ENCODE assay signal across 10 cellular contexts in the genomic region with DNA sequence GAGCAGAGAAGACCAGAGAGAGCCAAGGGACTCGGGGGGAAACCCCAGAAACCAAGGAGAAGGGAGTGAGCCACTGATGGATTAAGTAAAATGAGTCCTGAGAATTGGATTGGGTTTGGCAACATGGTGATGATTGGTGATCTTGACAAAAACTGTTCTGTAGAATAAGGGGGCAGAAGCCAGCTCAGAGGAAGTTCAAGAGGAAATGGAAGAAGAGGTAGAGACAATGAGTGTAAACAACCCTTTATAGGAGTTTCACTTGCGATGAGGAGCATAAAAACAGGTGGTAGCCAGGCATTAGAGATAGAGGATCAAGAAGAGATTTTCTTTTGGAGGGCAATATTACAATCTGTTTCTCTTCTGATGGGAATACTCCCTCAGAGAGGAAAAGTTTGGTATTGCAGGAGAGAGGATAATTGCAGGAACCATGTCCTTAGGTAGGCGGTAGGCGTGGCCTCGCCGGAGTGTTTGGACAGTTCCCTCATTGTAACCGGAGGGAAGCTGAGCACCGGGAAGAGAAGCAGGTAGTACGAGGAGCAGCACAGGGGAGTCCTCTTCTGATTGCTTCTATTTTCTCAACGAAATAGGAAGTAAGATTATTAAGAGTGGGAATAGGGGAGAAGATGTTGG.
DNase-seq lines count a peak whose midpoint lies in the region; ATAC-seq, FAIRE-seq and TF ChIP-seq lines count a peak whose summit lies in the region.
"Had no signal": no experiment of that assay in that cellular context is flagged by ENCODE, and none has a peak within 500 bp of the region (broad histone marks: within the 10 kb centered on the region; RNA-seq: fewer than 3 reads in every experiment).

No MANE protein-coding gene starts in this region.

- no peak overlapping the region for H4K91ac ChIP-seq in H1 (replicated peaks; ENCODE audit: insufficient read length, low read length)

- no peak overlapping the region for H4K5ac ChIP-seq in H1 (ENCODE audit: insufficient read length, low read depth, low read length)

- no peaks in the 10 kb centered on the region for H4K20me1 ChIP-seq in H1 (replicated peaks in 1 of 2; ENCODE audit: control insufficient read depth in 1 of 2, insufficient read depth in 2 of 2, low read length in 2 of 2)

- H3K23ac ChIP-seq in H1 (ENCODE audit: insufficient read length): no peak overlapping the region

- WGBS in H1 (ENCODE audit: extremely low coverage in 1 of 2, insufficient coverage in 1 of 2, insufficient read length in 1 of 2, insufficient replicate concordance in 2 of 2, low coverage in 1 of 2, low lambda C conversion rate in 2 of 2, missing lambda C conversion rate in 1 of 2), 2 experiments: 81% methylated on average over 10 of the region's 10 CpGs; no CpG with 5 or more reads in 1 of the 2 experiments
- WGBS in prostate gland: 41% methylated on average over 10 of the region's 10 CpGs

- H3K79me1 ChIP-seq in H1 (ENCODE audit: low read depth, low read length): no peaks in the 10 kb centered on the region

- no peak overlapping the region for H3K9ac ChIP-seq in H1 (replicated peaks in 1 of 4; ENCODE audit: extremely low read depth in 1 of 4, low read depth in 3 of 4, low read length in 3 of 4)

- no peaks in the 10 kb centered on the region for H3K4me1 ChIP-seq in H1 (replicated peaks in 1 of 4; ENCODE audit: control insufficient read depth in 3 of 4, insufficient read depth in 4 of 4, low read length in 3 of 4)
- peaks cover 6% of the 10 kb centered on the region for H3K4me1 ChIP-seq in prostate gland (replicated peaks)

- H3K4me3 ChIP-seq in H1 (ENCODE audit: extremely low read depth in 1 of 4, insufficient read depth in 2 of 4, low read depth in 3 of 4, low read length in 4 of 4) (no peak overlapping the region), prostate gland (no peak overlapping the region)
- H3K4me3 ChIP-seq: MG63 had no signal

- no peak overlapping the region for H3K14ac ChIP-seq in H1 (ENCODE audit: insufficient read length)

- ATAC-seq in activated naive CD4-positive, alpha-beta T cell treated with anti-CD3 and anti-CD28 coated beads, Interleukin-2, amount 50 U/mL, for 72 hours: no peak

- H3K18ac ChIP-seq in H1 (ENCODE audit: extremely low read depth, low read length): no peak overlapping the region

- no peaks in the 10 kb centered on the region for H3K9me3 Mint-ChIP-seq in activated naive CD4-positive, alpha-beta T cell treated with anti-CD3 and anti-CD28 coated beads, Interleukin-2, amount 50 U/mL, for 72 hours

- intact Hi-C loops in prostate gland (cut with DNase I): loop anchor here (5.0 kb wide), 2 partner anchors 70 to 215 kb away; partner anchors contain the start of gene TENT5C

- peak; percentile 19 to 36; a peak in 2 of 4 replicates for TF ChIP-seq RAD21 in H1 (IDR thresholded peaks at IDR 0.05 in 1 of 2, conservative IDR thresholded peaks at IDR 0.05 in 1 of 2; ENCODE audit: low read depth in 2 of 2, low read length in 2 of 2)

- H3K4me2 ChIP-seq in H1 (ENCODE audit: insufficient read depth in 1 of 2, low read depth in 2 of 2, low read length in 2 of 2): no peak overlapping the region

- H3K79me2 ChIP-seq in H1 (ENCODE audit: control insufficient read depth in 1 of 2, insufficient read depth in 2 of 2, low read length in 2 of 2): no peaks in the 10 kb centered on the region

- H3K4ac ChIP-seq in H1 (replicated peaks; ENCODE audit: insufficient read length, low read depth, low read length): no peak overlapping the region

- TF ChIP-seq CTCF in H1 (IDR thresholded peaks at IDR 0.05; ENCODE audit: control extremely low read depth in 1 of 3, insufficient read depth in 1 of 3, low read depth in 1 of 3, low read length in 3 of 3): peak in 1 of 3 experiments; percentile 22; a peak in 1 of 4 replicates
- TF ChIP-seq CTCF in prostate gland (IDR thresholded peaks at IDR 0.05): peak in 2 of 4 experiments; percentile 12 to 14

- H3K27me3 ChIP-seq in H1 (replicated peaks in 1 of 4; ENCODE audit: control insufficient read depth in 3 of 4, extremely low read depth in 1 of 4, insufficient read depth in 3 of 4, low read length in 3 of 4): no peaks in the 10 kb centered on the region
- H3K27me3 ChIP-seq in prostate gland (replicated peaks; ENCODE audit: insufficient read depth): no peaks in the 10 kb centered on the region
- H3K27me3 ChIP-seq: MG63 had no signal

- CTCF ChIA-PET in H1 (lab: Charles Lee; ENCODE audit: partially characterized antibody): interaction anchor here (0.7 to 6.0 kb wide), 10 partner anchors 10 to 230 kb away, joined by 3 to 128 read pairs (median 4); no protein-coding TSS in a partner anchor

- TF ChIP-seq POLR2A in H1 (IDR thresholded peaks at IDR 0.05; ENCODE audit: control extremely low read depth in 1 of 2, low read depth in 2 of 2, low read length in 2 of 2): no peak
- TF ChIP-seq POLR2A in prostate gland (IDR thresholded peaks at IDR 0.05): no peak

- no peak overlapping the region for H4K8ac ChIP-seq in H1 (ENCODE audit: extremely low read depth, insufficient read depth, low read length)

- H2BK15ac ChIP-seq in H1 (ENCODE audit: low read length): no peak overlapping the region

- H3K36me3 ChIP-seq in H1 (ENCODE audit: control insufficient read depth in 2 of 4, insufficient read depth in 4 of 4, low read length in 3 of 4) (no peaks in the 10 kb centered on the region), prostate gland (no peaks in the 10 kb centered on the region)
- H3K36me3 ChIP-seq: MG63 had no signal

- POLR2A ChIA-PET in H1 (lab: Charles Lee; ENCODE audit: partially characterized antibody): no interaction called here

- no peaks in the 10 kb centered on the region for H3K9me3 ChIP-seq in H1 (ENCODE audit: insufficient read depth in 2 of 2, low read depth in 1 of 2, low read length in 1 of 2)
- no peaks in the 10 kb centered on the region for H3K9me3 ChIP-seq in prostate gland
- H3K9me3 ChIP-seq: MG63 had no signal

- H2AFZ ChIP-seq in H1 (ENCODE audit: low read length): no peak overlapping the region

- H2BK5ac ChIP-seq in H1 (ENCODE audit: low read depth, low read length): no peak overlapping the region

- no peaks in the 10 kb centered on the region for H3K36me3 Mint-ChIP-seq in activated naive CD4-positive, alpha-beta T cell treated with anti-CD3 and anti-CD28 coated beads, Interleukin-2, amount 50 U/mL, for 72 hours

- DNase-seq in DMS 273 (lab: John Stamatoyannopoulos, UW; ENCODE audit: unreplicated experiment) (peak; percentile 22), DMS 273 treated with DMSO at 0.1 percent for 48 hours (lab: John Stamatoyannopoulos, UW) (no peak), NCI-H146 treated with DMSO at 0.1 percent for 48 hours (lab: John Stamatoyannopoulos, UW; ENCODE audit: unreplicated experiment) (peak; percentile 6), H1 (ENCODE audit: low read depth in 1 of 2, low spot score in 2 of 2) (peak in 1 of 2 experiments; percentile 10), prostate gland (ENCODE audit: low spot score) (peak; percentile 65), T-helper 9 cell (no peak)
- no peak for DNase-seq in activated naive CD4-positive, alpha-beta T cell treated with anti-CD3 and anti-CD28 coated beads, Interleukin-2, amount 50 U/mL, for 72 hours (ENCODE audit: low spot score in 2 of 2)
- DNase-seq in stimulated activated CD4-positive, alpha-beta T cell treated with anti-CD3 and anti-CD28 coated beads, Interleukin-4, amount 100 ng/mL, for 4 hours: no peak
- DNase-seq: MG63 had no signal

- H3K56ac ChIP-seq in H1 (replicated peaks; ENCODE audit: insufficient read length, low read depth, low read length): no peak overlapping the region

- no peak overlapping the region for H3K27ac ChIP-seq in H1 (ENCODE audit: low read depth, low read length)
- no peak overlapping the region for H3K27ac ChIP-seq in prostate gland

- no peak overlapping the region for H2BK12ac ChIP-seq in H1 (ENCODE audit: low read depth, low read length)

- TF ChIP-seq EP300 in H1 (IDR thresholded peaks at IDR 0.05; ENCODE audit: borderline replicate concordance in 1 of 2, low read depth in 2 of 2, low read length in 2 of 2): no peak

- H2BK120ac ChIP-seq in H1 (replicated peaks; ENCODE audit: low read depth, low read length): no peak overlapping the region

- no peak for FAIRE-seq in H1 (lab: Jason Lieb, UNC)
- FAIRE-seq: A204.1 had no signal

- no peaks in the 10 kb centered on the region for H3K23me2 ChIP-seq in H1 (ENCODE audit: low read depth, low read length)

- H2BK20ac ChIP-seq in H1 (ENCODE audit: low read length): no peak overlapping the region

- H2AK5ac ChIP-seq in H1 (ENCODE audit: low read depth, low read length): no peak overlapping the region

- H3K27ac Mint-ChIP-seq in activated naive CD4-positive, alpha-beta T cell treated with anti-CD3 and anti-CD28 coated beads, Interleukin-2, amount 50 U/mL, for 72 hours: no peak overlapping the region

TF ChIP-seq in H1, 55 proteins besides CTCF, POLR2A, EP300 and RAD21:
- TF ChIP-seq NANOG (IDR thresholded peaks at IDR 0.05; ENCODE audit: insufficient read depth, low read depth, low read length, poor library complexity, severe bottlenecking) (no peak), TAF1 (IDR thresholded peaks at IDR 0.05; ENCODE audit: low read depth, low read length) (no peak), SIX5 (IDR thresholded peaks at IDR 0.05; ENCODE audit: low read depth, low read length) (no peak), YY1 (IDR thresholded peaks at IDR 0.05; ENCODE audit: low read depth, low read length) (no peak)
TF ChIP-seq in H1: peak in this region for 0.

Comparison
In these comparisons a context has a peak if more than half of its experiments do, and no peak if none do; other contexts are left out.
1. DNase-seq: peak in DMS 273 (single experiment), NCI-H146 treated with DMSO at 0.1 percent for 48 hours (single experiment) and prostate gland (single experiment); none in DMS 273 treated with DMSO at 0.1 percent for 48 hours (single experiment), T-helper 9 cell (single experiment), activated naive CD4-positive, alpha-beta T cell treated with anti-CD3 and anti-CD28 coated beads, Interleukin-2, amount 50 U/mL, for 72 hours (0 of 2) and stimulated activated CD4-positive, alpha-beta T cell treated with anti-CD3 and anti-CD28 coated beads, Interleukin-4, amount 100 ng/mL, for 4 hours (0 of 2).